ENCODE assay signal across 11 cellular contexts in the genomic region with DNA sequence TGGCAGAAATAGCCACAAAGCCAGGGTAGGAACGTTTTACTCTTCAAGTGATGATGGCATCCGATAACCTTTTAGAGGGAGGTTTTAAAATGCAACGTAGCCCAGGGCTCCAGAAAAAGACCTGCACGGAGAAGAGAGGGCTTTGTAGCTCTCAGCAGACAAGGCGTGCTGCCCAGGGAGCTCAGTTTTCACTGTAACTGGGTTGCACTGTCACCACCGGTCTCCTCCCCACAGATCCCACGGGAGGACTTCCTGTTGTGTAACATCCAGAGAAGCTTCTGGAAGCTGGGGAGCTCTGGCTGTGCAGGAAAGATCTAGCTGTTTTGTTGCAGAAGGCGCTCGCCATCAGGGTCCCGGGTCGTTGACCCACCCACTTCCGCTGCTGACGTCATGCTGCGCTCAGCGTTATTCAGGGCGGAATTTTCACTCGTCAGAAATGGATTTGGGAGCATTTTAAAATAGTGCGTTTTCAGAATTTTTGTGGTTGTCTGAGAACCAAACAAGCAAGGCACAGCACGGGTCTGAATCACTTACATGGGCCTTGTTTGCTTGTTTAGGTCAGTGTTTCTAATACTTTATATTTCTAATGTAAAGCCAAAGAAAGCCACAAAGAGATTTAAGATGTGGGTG. TPM values are rescaled to one million over a fixed set of nuclear protein-coding genes. Genes with fewer than 3 reads are reported as not detected.
A peak's percentile ranks its signal among the peaks of the same experiment; 100 is the strongest.
DNase-seq lines count a peak whose midpoint lies in the region; ATAC-seq, FAIRE-seq and TF ChIP-seq lines count a peak whose summit lies in the region.
"Had no signal": no experiment of that assay in that cellular context is flagged by ENCODE, and none has a peak within 500 bp of the region (broad histone marks: within the 10 kb centered on the region; RNA-seq: fewer than 3 reads in every experiment).

No MANE protein-coding gene starts in this region.

- H3K9ac ChIP-seq in H1 (replicated peaks in 1 of 4; ENCODE audit: extremely low read depth in 1 of 4, low read depth in 3 of 4, low read length in 3 of 4) = no peak overlapping the region

- no peak overlapping the region for H3K56ac ChIP-seq in H1 (replicated peaks; ENCODE audit: insufficient read length, low read depth, low read length)

- H2BK15ac ChIP-seq in H1 (ENCODE audit: low read length) = 0 out of 2 replicates have a peak overlapping the region, but pooled peaks have one; percentile 61

- no peak overlapping the region for H3K23ac ChIP-seq in H1 (ENCODE audit: insufficient read length)

- no peak overlapping the region for H2BK20ac ChIP-seq in H1 (ENCODE audit: low read length)

- H2BK12ac ChIP-seq in H1 (ENCODE audit: low read depth, low read length) = no peak overlapping the region

- no peaks in the 10 kb centered on the region for H3K27me3 ChIP-seq in H1 (replicated peaks in 1 of 4; ENCODE audit: control insufficient read depth in 3 of 4, extremely low read depth in 1 of 4, insufficient read depth in 3 of 4, low read length in 3 of 4)
- no peaks in the 10 kb centered on the region for H3K27me3 ChIP-seq in upper lobe of left lung

- H3K79me2 ChIP-seq in H1 (ENCODE audit: control insufficient read depth in 1 of 2, insufficient read depth in 2 of 2, low read length in 2 of 2) = peaks cover 0 to 89% of the 10 kb centered on the region in 2 experiments; a peak in 3 of 4 replicates

- H3K4ac ChIP-seq in H1 (replicated peaks; ENCODE audit: insufficient read length, low read depth, low read length) = no peak overlapping the region

- no peaks in the 10 kb centered on the region for H3K36me3 ChIP-seq in H1 (ENCODE audit: control insufficient read depth in 2 of 4, insufficient read depth in 4 of 4, low read length in 3 of 4)
- H3K36me3 ChIP-seq in upper lobe of left lung = no peaks in the 10 kb centered on the region

- FAIRE-seq in H1 (lab: Jason Lieb, UNC) = no peak
- no peak for FAIRE-seq in H54 (lab: Jason Lieb, UNC)

- TF ChIP-seq CTCF in H1 (IDR thresholded peaks at IDR 0.05; ENCODE audit: control extremely low read depth in 1 of 3, insufficient read depth in 1 of 3, low read depth in 1 of 3, low read length in 3 of 3) (no peak), upper lobe of left lung (IDR thresholded peaks at IDR 0.05) (no peak)

- TF ChIP-seq RAD21 in H1 (IDR thresholded peaks at IDR 0.05 in 1 of 2, conservative IDR thresholded peaks at IDR 0.05 in 1 of 2; ENCODE audit: low read depth in 2 of 2, low read length in 2 of 2) = no peak

- peak overlapping the region; percentile 69; the same call in 1 of the 2 replicates for H2BK5ac ChIP-seq in H1 (ENCODE audit: low read depth, low read length)

- no peak overlapping the region for H3K18ac ChIP-seq in H1 (ENCODE audit: extremely low read depth, low read length)

- DNase-seq in NCI-H2107 (lab: John Stamatoyannopoulos, UW) (peak; percentile 61), H1 (ENCODE audit: low read depth in 1 of 2, low spot score in 2 of 2) (no peak), medulla oblongata (ENCODE audit: extremely low spot score) (peak; percentile 64), upper lobe of left lung (peak in 1 of 2 donors; percentile 56), H54 (ENCODE audit: insufficient read length, low spot score) (no peak), NCI-H526 treated with DMSO at 0.1 percent for 48 hours (lab: John Stamatoyannopoulos, UW) (no peak)
- no peak for DNase-seq in activated effector memory CD4-positive, alpha-beta T cell treated with Interleukin-2 at 50 U/mL for 16 hours
- DNase-seq: activated CD4-positive, alpha-beta T cell treated with anti-CD3 and anti-CD28 coated beads, Interleukin-2, amount 10 ng/mL, durations not matched to agents 24 days and 14 days; NCI-H345 had no signal

- no peak overlapping the region for H2AFZ ChIP-seq in H1 (ENCODE audit: low read length)

- H3K4me2 ChIP-seq in H1 (ENCODE audit: insufficient read depth in 1 of 2, low read depth in 2 of 2, low read length in 2 of 2) = no peak overlapping the region

- WGBS in H1 (ENCODE audit: extremely low coverage in 1 of 2, insufficient coverage in 1 of 2, insufficient read length in 1 of 2, insufficient replicate concordance in 2 of 2, low coverage in 1 of 2, low lambda C conversion rate in 2 of 2, missing lambda C conversion rate in 1 of 2), 2 experiments = 87% methylated on average over 19 of the region's 19 CpGs; no CpG with 5 or more reads in 1 of the 2 experiments
- 45 to 48% methylated on average over 19 of the region's 19 CpGs for WGBS in upper lobe of left lung, 2 donors

- peak overlapping the region; percentile 17 for H4K91ac ChIP-seq in H1 (replicated peaks; ENCODE audit: insufficient read length, low read length)

- TF ChIP-seq EP300 in H1 (IDR thresholded peaks at IDR 0.05; ENCODE audit: borderline replicate concordance in 1 of 2, low read depth in 2 of 2, low read length in 2 of 2) = no peak
- no peak for TF ChIP-seq EP300 in upper lobe of left lung (IDR thresholded peaks at IDR 0.05)

- POLR2A ChIA-PET in H1 (lab: Charles Lee; ENCODE audit: partially characterized antibody) = interaction anchor here (0.9 kb wide), 1 partner anchor 16 kb away, joined by 3 read pairs; no protein-coding TSS in a partner anchor

- peaks cover 4 to 10% of the 10 kb centered on the region in 2 experiments for H4K20me1 ChIP-seq in H1 (replicated peaks in 1 of 2; ENCODE audit: control insufficient read depth in 1 of 2, insufficient read depth in 2 of 2, low read length in 2 of 2)

- H2BK120ac ChIP-seq in H1 (replicated peaks; ENCODE audit: low read depth, low read length) = no peak overlapping the region

- TF ChIP-seq POLR2A in H1 (IDR thresholded peaks at IDR 0.05; ENCODE audit: control extremely low read depth in 1 of 2, low read depth in 2 of 2, low read length in 2 of 2) = no peak
- no peak for TF ChIP-seq POLR2A in upper lobe of left lung (IDR thresholded peaks at IDR 0.05)
- TF ChIP-seq POLR2A in H54 (IDR thresholded peaks at IDR 0.05; ENCODE audit: low read depth, low read length) = no peak

- no peak overlapping the region for H4K5ac ChIP-seq in H1 (ENCODE audit: insufficient read length, low read depth, low read length)

- no peaks in the 10 kb centered on the region for H3K9me3 ChIP-seq in H1 (ENCODE audit: insufficient read depth in 2 of 2, low read depth in 1 of 2, low read length in 1 of 2)
- H3K9me3 ChIP-seq in upper lobe of left lung = no peaks in the 10 kb centered on the region

- no peaks in the 10 kb centered on the region for H3K23me2 ChIP-seq in H1 (ENCODE audit: low read depth, low read length)

- H3K4me3 ChIP-seq in H1 (ENCODE audit: extremely low read depth in 1 of 4, insufficient read depth in 2 of 4, low read depth in 3 of 4, low read length in 4 of 4) (no peak overlapping the region), upper lobe of left lung (no peak overlapping the region)

- H3K27ac ChIP-seq in H1 (ENCODE audit: low read depth, low read length) (no peak overlapping the region), upper lobe of left lung (peak overlapping the region; percentile 62 to 79 (median 74))

- H4K8ac ChIP-seq in H1 (ENCODE audit: extremely low read depth, insufficient read depth, low read length) = no peak overlapping the region

- no peak overlapping the region for H2AK5ac ChIP-seq in H1 (ENCODE audit: low read depth, low read length)

- peak in 1 of 2 donors; percentile 77 for ATAC-seq in upper lobe of left lung (ENCODE audit: low FRiP score in 2 of 2)
- ATAC-seq in GM18511 (IDR thresholded peaks at IDR 0.05; ENCODE audit: unreplicated experiment) = no peak
- ATAC-seq: esophagus mucosa had no signal

- CTCF ChIA-PET in H1 (lab: Charles Lee; ENCODE audit: partially characterized antibody) = interaction anchor here (0.6 to 1.3 kb wide), 3 partner anchors 16 to 404 kb away, joined by 3 to 4 read pairs (median 4); no protein-coding TSS in a partner anchor

- H3K14ac ChIP-seq in H1 (ENCODE audit: insufficient read length) = no peak overlapping the region

- peaks cover 10 to 34% (median 17%) of the 10 kb centered on the region in 4 experiments for H3K4me1 ChIP-seq in H1 (replicated peaks in 1 of 4; ENCODE audit: control insufficient read depth in 3 of 4, insufficient read depth in 4 of 4, low read length in 3 of 4)
- peaks cover 25 to 46% (median 30%) of the 10 kb centered on the region in 4 donors for H3K4me1 ChIP-seq in upper lobe of left lung

- peaks cover 25% of the 10 kb centered on the region for H3K79me1 ChIP-seq in H1 (ENCODE audit: low read depth, low read length)

RNA-seq across cellular contexts. Expression of a gene that starts 50.8 kb away (rescaled TPM):
- 72.9 and 78.5 TPM in 2 replicates for total RNA-seq in H1 (2021; fragmentation: NEBNext Ultra II Directional; extraction: Animal tissue kit (Norgen Biotek cat#: 25700))
- polyA plus RNA-seq in H1 (2011; rRNA removed) = 28.8 and 30.7 TPM in 2 replicates
- 14.9 TPM for polyA plus RNA-seq in H1 (2011; cell fraction: cytosol; rRNA removed)
- 83.2 TPM for polyA plus RNA-seq in H1 (2011; cell fraction: nucleus; rRNA removed)
- 31.1 to 42.5 TPM (median 35.7 TPM) in 4 replicates for polyA plus RNA-seq in H1 (2012, experiment 1 of 2)
- 4.6 TPM for polyA plus RNA-seq in H1 (2012, experiment 2 of 2)
- polyA plus RNA-seq in H1 (2013, experiment 1 of 2) = 30.6 TPM
- polyA plus RNA-seq in H1 (2013, experiment 2 of 2) = 28.1 TPM
- 35.6 and 46.4 TPM in 2 replicates for polyA minus RNA-seq in H1 (2011; rRNA and poly(A)+ RNA removed)
- polyA minus RNA-seq in H1 (2011; cell fraction: cytosol; rRNA and poly(A)+ RNA removed) = 49.0 TPM
- 68.1 TPM for polyA minus RNA-seq in H1 (2011; cell fraction: nucleus; rRNA and poly(A)+ RNA removed)
- 100 to 1,000 TPM; 159 to 285 (median 260) TPM for total RNA-seq in upper lobe of left lung

Comparison
In these comparisons a context has a peak if more than half of its experiments do, and no peak if none do; other contexts are left out.
1. DNase-seq: peak in NCI-H2107 (single experiment) and medulla oblongata (single experiment); none in H1 (0 of 2), H54 (single experiment), NCI-H526 treated with DMSO at 0.1 percent for 48 hours (single experiment) and activated effector memory CD4-positive, alpha-beta T cell treated with Interleukin-2 at 50 U/mL for 16 hours (single experiment).